18 cellular contexts compared by ENCODE assay signal in the genomic region with DNA sequence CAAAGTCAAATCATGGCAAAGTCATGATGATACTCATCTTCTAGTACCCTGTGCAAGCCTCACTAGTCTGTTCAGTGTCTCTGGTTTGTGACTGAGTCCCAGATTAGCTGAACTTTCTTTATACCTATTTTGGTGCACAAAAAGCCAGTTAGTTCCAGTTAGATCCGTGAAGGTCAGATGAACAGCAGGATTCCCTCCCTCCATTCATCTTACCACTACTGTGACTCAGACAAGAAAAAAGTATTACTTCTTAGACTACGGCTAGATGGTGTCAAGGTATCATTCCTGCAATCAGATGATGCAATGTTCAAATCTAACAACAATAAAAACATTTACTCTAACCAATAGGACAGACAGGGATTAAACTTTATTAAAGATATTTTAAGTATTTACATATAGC. TPM values are rescaled to one million over a fixed set of nuclear protein-coding genes. Genes with fewer than 3 reads are reported as not detected.
DNase-seq lines count a peak whose midpoint lies in the region; TF ChIP-seq lines count a peak whose summit lies in the region.
"Had no signal": no experiment of that assay in that cellular context is flagged by ENCODE, and none has a peak within 500 bp of the region (broad histone marks: within the 10 kb centered on the region; RNA-seq: fewer than 3 reads in every experiment).

No MANE protein-coding gene starts in this region.

- TF ChIP-seq CTCF in choroid plexus epithelial cell (conservative IDR thresholded peaks at IDR 0.05; ENCODE audit: low read depth, low read length) (no peak), thyroid gland (IDR thresholded peaks at IDR 0.05) (no peak), GM13976 (IDR thresholded peaks at IDR 0.05; ENCODE audit: borderline replicate concordance, control extremely low read depth, extremely low read depth, insufficient read depth, missing control alignments) (no peak)

- H3K27me3 Mint-ChIP-seq in activated naive CD4-positive, alpha-beta T cell treated with anti-CD3 and anti-CD28 coated beads, Interleukin-2, amount 50 U/mL, for 24 hours = no peaks in the 10 kb centered on the region
- no peaks in the 10 kb centered on the region for H3K27me3 Mint-ChIP-seq in T-helper 2 cell treated with Interferon-gamma antibody and Interleukin-4, amounts not matched to agents 5 μg/mL and 100 μg/mL, for 36 hours (ENCODE audit: low read depth)
- H3K27me3 Mint-ChIP-seq in stimulated activated naive CD8-positive, alpha-beta T cell treated with anti-CD3 and anti-CD28 coated beads, Interleukin-15, Interleukin-2, amounts not matched to agents 100 ng/mL and 50 ng/mL, for 24 hours = no peaks in the 10 kb centered on the region
- H3K27me3 Mint-ChIP-seq: memory B cell had no signal

- WGBS in thyroid gland, 2 donors = 56 to 66% methylated on average over 2 of the region's 2 CpGs

- H3K36me3 ChIP-seq in thyroid gland = no peaks in the 10 kb centered on the region
- H3K36me3 ChIP-seq: esophagus squamous epithelium had no signal

- H3K4me3 ChIP-seq in choroid plexus epithelial cell (ENCODE audit: low read depth, low read length) (no peak overlapping the region), thyroid gland (replicated peaks in 1 of 3) (no peak overlapping the region)
- H3K4me3 ChIP-seq: dorsolateral prefrontal cortex, esophagus squamous epithelium, heart left ventricle had no signal

- TF ChIP-seq POLR2A in thyroid gland (IDR thresholded peaks at IDR 0.05) = no peak

- intact Hi-C loops in thyroid gland (cut with DNase I) = no loop called here

- no peaks in the 10 kb centered on the region for H3K9me3 Mint-ChIP-seq in activated naive CD4-positive, alpha-beta T cell treated with anti-CD3 and anti-CD28 coated beads, Interleukin-2, amount 50 U/mL, for 24 hours
- H3K9me3 Mint-ChIP-seq in T-helper 2 cell treated with Interferon-gamma antibody and Interleukin-4, amounts not matched to agents 5 μg/mL and 100 μg/mL, for 36 hours = no peaks in the 10 kb centered on the region
- no peaks in the 10 kb centered on the region for H3K9me3 Mint-ChIP-seq in stimulated activated naive CD8-positive, alpha-beta T cell treated with anti-CD3 and anti-CD28 coated beads, Interleukin-15, Interleukin-2, amounts not matched to agents 100 ng/mL and 50 ng/mL, for 24 hours
- H3K9me3 Mint-ChIP-seq: memory B cell, WTC11 had no signal

- no peak overlapping the region for H3K27ac ChIP-seq in thyroid gland
- H3K27ac ChIP-seq: dorsolateral prefrontal cortex, esophagus squamous epithelium, HL-60 had no signal

- peaks cover 91% of the 10 kb centered on the region for H3K4me1 Mint-ChIP-seq in activated naive CD4-positive, alpha-beta T cell treated with anti-CD3 and anti-CD28 coated beads, Interleukin-2, amount 50 U/mL, for 24 hours
- H3K4me1 Mint-ChIP-seq in T-helper 2 cell treated with Interferon-gamma antibody and Interleukin-4, amounts not matched to agents 5 μg/mL and 100 μg/mL, for 36 hours (ENCODE audit: low read depth) = peaks cover 71% of the 10 kb centered on the region
- peaks cover 98% of the 10 kb centered on the region for H3K4me1 Mint-ChIP-seq in stimulated activated naive CD8-positive, alpha-beta T cell treated with anti-CD3 and anti-CD28 coated beads, Interleukin-15, Interleukin-2, amounts not matched to agents 100 ng/mL and 50 ng/mL, for 24 hours (ENCODE audit: low read depth)

- DNase-seq in activated naive CD4-positive, alpha-beta T cell treated with anti-CD3 and anti-CD28 coated beads, Interleukin-2, amount 50 U/mL, for 16 hours = no peak
- DNase-seq in T-helper 2 cell treated with Interferon-gamma antibody and Interleukin-4, amounts not matched to agents 5 μg/mL and 100 μg/mL, for 36 hours (ENCODE audit: low spot score) = no peak
- DNase-seq in choroid plexus epithelial cell (ENCODE audit: low read depth) (peak; percentile 61), thyroid gland (no peak), HPDE6-E6E7 (ENCODE audit: extremely low spot score) (no peak), GM13976 (ENCODE audit: low spot score) (no peak)
- DNase-seq: Calu3, dorsolateral prefrontal cortex, esophagus squamous epithelium, heart left ventricle, islet precursor cell, NCI-H2171 treated with DMSO at 0.1 percent for 48 hours had no signal

- peaks cover 6% of the 10 kb centered on the region for H3K36me3 Mint-ChIP-seq in activated naive CD4-positive, alpha-beta T cell treated with anti-CD3 and anti-CD28 coated beads, Interleukin-2, amount 50 U/mL, for 24 hours
- peaks cover 37% of the 10 kb centered on the region for H3K36me3 Mint-ChIP-seq in T-helper 2 cell treated with Interferon-gamma antibody and Interleukin-4, amounts not matched to agents 5 μg/mL and 100 μg/mL, for 36 hours (ENCODE audit: low read depth)
- peaks cover 9% of the 10 kb centered on the region for H3K36me3 Mint-ChIP-seq in stimulated activated naive CD8-positive, alpha-beta T cell treated with anti-CD3 and anti-CD28 coated beads, Interleukin-15, Interleukin-2, amounts not matched to agents 100 ng/mL and 50 ng/mL, for 24 hours (ENCODE audit: low read depth)
- H3K36me3 Mint-ChIP-seq: WTC11 had no signal

- H3K27me3 ChIP-seq in thyroid gland = no peaks in the 10 kb centered on the region
- H3K27me3 ChIP-seq: esophagus squamous epithelium, heart left ventricle had no signal

- no peaks in the 10 kb centered on the region for H3K4me1 ChIP-seq in thyroid gland

- peak overlapping the region; percentile 20 for H3K4me3 Mint-ChIP-seq in activated naive CD4-positive, alpha-beta T cell treated with anti-CD3 and anti-CD28 coated beads, Interleukin-2, amount 50 U/mL, for 24 hours
- H3K4me3 Mint-ChIP-seq in T-helper 2 cell treated with Interferon-gamma antibody and Interleukin-4, amounts not matched to agents 5 μg/mL and 100 μg/mL, for 36 hours = peak overlapping the region; percentile 34
- H3K4me3 Mint-ChIP-seq in stimulated activated naive CD8-positive, alpha-beta T cell treated with anti-CD3 and anti-CD28 coated beads, Interleukin-15, Interleukin-2, amounts not matched to agents 100 ng/mL and 50 ng/mL, for 24 hours = no peak overlapping the region
- H3K4me3 Mint-ChIP-seq: memory B cell, nephron, WTC11 had no signal

- no peaks in the 10 kb centered on the region for H3K9me3 ChIP-seq in thyroid gland
- H3K9me3 ChIP-seq: esophagus squamous epithelium, heart left ventricle had no signal

- H3K27ac Mint-ChIP-seq in activated naive CD4-positive, alpha-beta T cell treated with anti-CD3 and anti-CD28 coated beads, Interleukin-2, amount 50 U/mL, for 24 hours = peak overlapping the region; percentile 94
- H3K27ac Mint-ChIP-seq in T-helper 2 cell treated with Interferon-gamma antibody and Interleukin-4, amounts not matched to agents 5 μg/mL and 100 μg/mL, for 36 hours = peak overlapping the region; percentile 59
- peak overlapping the region; percentile 33 for H3K27ac Mint-ChIP-seq in stimulated activated naive CD8-positive, alpha-beta T cell treated with anti-CD3 and anti-CD28 coated beads, Interleukin-15, Interleukin-2, amounts not matched to agents 100 ng/mL and 50 ng/mL, for 24 hours
- H3K27ac Mint-ChIP-seq: nephron, WTC11 had no signal

- in situ Hi-C loops in GM13976 (cut with MboI; ENCODE audit: low sequenced_read_pairs, unreplicated experiment) = no loop called here

RNA-seq across cellular contexts. Expression of gene ARHGEF6, which starts 30.4 kb away (rescaled TPM):
- total RNA-seq in thyroid gland = 10 to 100 TPM in 1 of 4 donors, 1 to 10 TPM in 3; 3.5 to 12.0 (median 6.4) TPM

Comparison
In these comparisons a context has a peak if more than half of its experiments do, and no peak if none do; other contexts are left out.
1. H3K27ac Mint-ChIP-seq: peak in every context shown above with its lines; median percentile 94 in activated naive CD4-positive, alpha-beta T cell treated with anti-CD3 and anti-CD28 coated beads, Interleukin-2, amount 50 U/mL, for 24 hours; 59 in T-helper 2 cell treated with Interferon-gamma antibody and Interleukin-4, amounts not matched to agents 5 μg/mL and 100 μg/mL, for 36 hours; 33 in stimulated activated naive CD8-positive, alpha-beta T cell treated with anti-CD3 and anti-CD28 coated beads, Interleukin-15, Interleukin-2, amounts not matched to agents 100 ng/mL and 50 ng/mL, for 24 hours.